ENCODE assay signal across 17 cellular contexts in the genomic region with DNA sequence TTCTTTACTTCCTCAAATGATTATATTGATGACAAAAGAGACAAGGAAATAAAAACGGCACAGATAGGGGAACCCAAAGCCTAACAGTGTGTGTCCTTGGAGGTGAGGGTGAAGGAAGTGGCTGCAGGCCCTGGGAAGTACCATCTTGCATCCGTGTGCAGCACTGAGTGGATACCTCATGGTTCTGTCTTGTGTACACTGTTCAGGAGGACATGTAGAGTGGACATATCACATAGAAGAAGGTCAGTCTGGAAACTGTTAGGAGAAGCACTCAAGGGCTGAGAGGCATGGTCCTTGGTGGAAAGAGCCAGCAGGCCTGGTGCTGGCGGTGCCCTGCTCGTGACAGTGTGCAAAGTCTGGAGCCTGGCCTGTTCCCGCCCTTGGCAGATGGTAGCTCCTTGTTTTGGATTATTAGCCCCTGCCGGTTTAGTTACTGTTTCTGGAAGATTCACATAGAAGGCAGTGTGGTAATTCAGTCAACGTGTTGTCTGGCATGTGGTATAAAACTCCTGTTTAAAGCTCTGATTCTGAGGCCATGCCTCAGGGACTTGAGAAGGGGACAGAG. TPM values are rescaled to one million over a fixed set of nuclear protein-coding genes. Genes with fewer than 3 reads are reported as not detected.
A peak's percentile ranks its signal among the peaks of the same experiment; 100 is the strongest.
DNase-seq lines count a peak whose midpoint lies in the region; ATAC-seq and TF ChIP-seq lines count a peak whose summit lies in the region.
"Had no signal": no experiment of that assay in that cellular context is flagged by ENCODE, and none has a peak within 500 bp of the region (broad histone marks: within the 10 kb centered on the region; RNA-seq: fewer than 3 reads in every experiment).

No MANE protein-coding gene starts in this region.

- H3K36me3 Mint-ChIP-seq in endodermal cell (ENCODE audit: low read depth): peaks cover 33% of the 10 kb centered on the region
- H3K36me3 Mint-ChIP-seq in type B pancreatic cell: peaks cover 24% of the 10 kb centered on the region
- peaks cover 10% of the 10 kb centered on the region for H3K36me3 Mint-ChIP-seq in Calu3 (ENCODE audit: insufficient read depth, unreplicated experiment)

- no peak overlapping the region for H3K9ac ChIP-seq in endodermal cell (ENCODE audit: extremely low read depth, low read length, poor library complexity, severe bottlenecking)

- peaks cover 31% of the 10 kb centered on the region for H3K4me1 Mint-ChIP-seq in endodermal cell
- H3K4me1 Mint-ChIP-seq in type B pancreatic cell (ENCODE audit: unreplicated experiment): peaks cover 21% of the 10 kb centered on the region
- no peaks in the 10 kb centered on the region for H3K4me1 Mint-ChIP-seq in Calu3 (ENCODE audit: low read depth, unreplicated experiment)

- DNase-seq in Right ventricle myocardium inferior (ENCODE audit: missing footprints) (no peak), left cardiac atrium (no peak), NCI-H524 (lab: John Stamatoyannopoulos, UW) (peak; percentile 34 to 90), endodermal cell (no peak), type B pancreatic cell (ENCODE audit: extremely low spot score, unreplicated experiment) (no peak), NCI-H2196 treated with DMSO at 0.1 percent for 48 hours (lab: John Stamatoyannopoulos, UW; ENCODE audit: unreplicated experiment) (no peak), Calu3 (no peak), anterior cingulate cortex (lab: John Stamatoyannopoulos, UW) (no peak)
- DNase-seq: activated CD4-positive, alpha-beta T cell treated with anti-CD3 and anti-CD28 coated beads, Interleukin-2, amount 50 U/mL, for 48 hours; activated naive CD4-positive, alpha-beta T cell; islet precursor cell; NCI-H1092 treated with DMSO at 0.1 percent for 48 hours; NK-92 treated with Interleukin-12 subunit alpha and Interleukin-12 subunit beta, amount 100 ng/mL, for 24 hours; spleen; T-cell had no signal

- H3K4me3 Mint-ChIP-seq in endodermal cell: no peak overlapping the region
- no peak overlapping the region for H3K4me3 Mint-ChIP-seq in type B pancreatic cell
- no peak overlapping the region for H3K4me3 Mint-ChIP-seq in Calu3 (ENCODE audit: low read depth, unreplicated experiment)
- H3K4me3 Mint-ChIP-seq: T-cell had no signal

- CTCF ChIA-PET in Calu3 (lab: Charles Lee): no interaction called here

- TF ChIP-seq CTCF in endodermal cell (conservative IDR thresholded peaks at IDR 0.05) (no peak), type B pancreatic cell (conservative IDR thresholded peaks at IDR 0.05) (no peak), Calu3 (IDR thresholded peaks at IDR 0.05; ENCODE audit: unreplicated experiment) (no peak)

- no peaks in the 10 kb centered on the region for H3K27me3 ChIP-seq in endodermal cell (ENCODE audit: control insufficient read depth, insufficient read depth, low read length, poor library complexity, severe bottlenecking)
- H3K27me3 ChIP-seq: spleen had no signal

- ATAC-seq in Right ventricle myocardium inferior (peak; percentile 32), left cardiac atrium (no peak)
- ATAC-seq: T-cell had no signal

- H3K9me3 Mint-ChIP-seq in endodermal cell (no peaks in the 10 kb centered on the region), type B pancreatic cell (peaks cover 8% of the 10 kb centered on the region), Calu3 (ENCODE audit: low read depth, unreplicated experiment) (no peaks in the 10 kb centered on the region)
- H3K9me3 Mint-ChIP-seq: natural killer cell treated with Interleukin-12 subunit alpha and Interleukin-12 subunit beta and Interleukin-15 and Interleukin-18, amount 100 ng/mL, for 72 hours; T-cell had no signal

- peaks cover 45% of the 10 kb centered on the region for H3K36me3 ChIP-seq in endodermal cell (ENCODE audit: control insufficient read depth, insufficient read depth, low read length)

- no peaks in the 10 kb centered on the region for H3K4me1 ChIP-seq in endodermal cell (ENCODE audit: control insufficient read depth, insufficient read depth, low read length)

- WGBS in endodermal cell (ENCODE audit: insufficient coverage in 1 of 2, insufficient read length in 1 of 2), 2 experiments: 72 to 81% methylated on average over 4 to 7 of the region's 7 CpGs

- no peak overlapping the region for H3K4me3 ChIP-seq in endodermal cell (ENCODE audit: low read length)
- H3K4me3 ChIP-seq: spleen had no signal

- H3K27me3 Mint-ChIP-seq in endodermal cell (ENCODE audit: insufficient read depth): no peaks in the 10 kb centered on the region
- H3K27me3 Mint-ChIP-seq in type B pancreatic cell: no peaks in the 10 kb centered on the region
- no peaks in the 10 kb centered on the region for H3K27me3 Mint-ChIP-seq in Calu3 (ENCODE audit: unreplicated experiment)
- H3K27me3 Mint-ChIP-seq: natural killer cell treated with Interleukin-12 subunit alpha and Interleukin-12 subunit beta and Interleukin-15 and Interleukin-18, amount 100 ng/mL, for 72 hours; T-cell had no signal

- peaks cover 22% of the 10 kb centered on the region for H3K9me3 ChIP-seq in endodermal cell (ENCODE audit: control insufficient read depth, low read length)
- H3K9me3 ChIP-seq: spleen had no signal

- H3K27ac ChIP-seq in endodermal cell (ENCODE audit: low read depth, low read length): no peak overlapping the region

- BruUV-seq in Calu3 (replicated peaks; lab: Mats Ljungman, UMichigan): no TSS peak

- intact Hi-C loops in Right ventricle myocardium inferior (cut with DNase I): no loop called here
- intact Hi-C loops in left cardiac atrium (cut with DNase I): no loop called here
- intact Hi-C loops in Calu3 (cut with micrococcal nuclease; ENCODE audit: unreplicated experiment): no loop called here

- H3K27ac Mint-ChIP-seq in endodermal cell (peak overlapping the region; percentile 54), type B pancreatic cell (peak overlapping the region; percentile 44), Calu3 (ENCODE audit: unreplicated experiment) (no peak overlapping the region)
- H3K27ac Mint-ChIP-seq: T-cell had no signal

RNA-seq across cellular contexts. Expression of a gene that starts 6.7 kb away (rescaled TPM):
- 9.7 TPM for total RNA-seq in Right ventricle myocardium inferior
- 1 to 10 TPM; 7.4 to 8.9 TPM for total RNA-seq in left cardiac atrium
- total RNA-seq in endodermal cell: 10 to 100 TPM; 25.9 to 29.9 TPM
- 18.6 TPM for polyA plus RNA-seq in endodermal cell (2013, experiment 1 of 2)
- polyA plus RNA-seq in endodermal cell (2013, experiment 2 of 2): 17.6 TPM
- total RNA-seq in type B pancreatic cell (ENCODE audit: low replicate concordance): 14.6 and 25.4 TPM in 2 replicates
- 8.0 and 10.1 TPM in 2 replicates for total RNA-seq in Calu3 (2022)

RNA-seq across cellular contexts. Expression of a gene that starts 55.6 kb away (rescaled TPM):
- total RNA-seq in Right ventricle myocardium inferior (not detected), left cardiac atrium (not detected), endodermal cell (100 to 1,000 TPM in 1 of 2 donors, 10 to 100 TPM in 1; 34.0 to 186 TPM), type B pancreatic cell (ENCODE audit: low replicate concordance) (1.8 TPM in 1 of 2 replicates, not detected in the other), Calu3 (2022) (not detected in 2 replicates)
- polyA plus RNA-seq in endodermal cell (2013, experiment 1 of 2): 15.1 TPM
- polyA plus RNA-seq in endodermal cell (2013, experiment 2 of 2): 15.2 TPM
- total RNA-seq: natural killer cell treated with Interleukin-12 subunit alpha and Interleukin-12 subunit beta and Interleukin-15 and Interleukin-18, amount 100 ng/mL, for 72 hours; spleen; urinary bladder had no signal
- polyA plus RNA-seq: urinary bladder had no signal

Comparison
In these comparisons a context has a peak if more than half of its experiments do, and no peak if none do; other contexts are left out.
1. DNase-seq: peak in NCI-H524 (2 of 2); none in Right ventricle myocardium inferior (single experiment), left cardiac atrium (single experiment), endodermal cell (single experiment), type B pancreatic cell (single experiment), NCI-H2196 treated with DMSO at 0.1 percent for 48 hours (single experiment), Calu3 (single experiment) and anterior cingulate cortex (0 of 58).
2. RNA of a gene that starts 55.6 kb away (total RNA-seq): 34.0 to 186 TPM in endodermal cell; not detected in Right ventricle myocardium inferior (single experiment), not detected in left cardiac atrium, 1.8 TPM in type B pancreatic cell and not detected in Calu3; every median in the first group is over 10 times any median in the second.